Comparison of ENCODE assay signal across 16 cellular contexts in genomic region chr5:5418764-5419163, GRCh38. TPM values are rescaled to one million over a fixed set of nuclear protein-coding genes. Genes with fewer than 3 reads are reported as not detected.
DNase-seq lines count a peak whose midpoint lies in the region; ATAC-seq and TF ChIP-seq lines count a peak whose summit lies in the region.
"Had no signal": no experiment of that assay in that cellular context is flagged by ENCODE, and none has a peak within 500 bp of the region (broad histone marks: within the 10 kb centered on the region; RNA-seq: fewer than 3 reads in every experiment).

No MANE protein-coding gene starts in this region.

- no peak overlapping the region for H3T11ph ChIP-seq in H9 (ENCODE audit: low read length)

- no peak overlapping the region for H3K4ac ChIP-seq in H9 (ENCODE audit: low read depth, low read length)

- H3K27ac ChIP-seq in foreskin keratinocyte (no peak overlapping the region), H9 (ENCODE audit: insufficient read length, low read depth, low read length) (no peak overlapping the region)
- H3K27ac ChIP-seq: BLaER1, epithelial cell of prostate, left ventricle myocardium inferior, tibial artery had no signal

- peaks cover 4% of the 10 kb centered on the region for H3K79me1 ChIP-seq in H9 (ENCODE audit: insufficient read depth, low read depth, low read length, poor library complexity, severe bottlenecking)

- no peak overlapping the region for H2BK12ac ChIP-seq in H9 (ENCODE audit: insufficient read length, low read depth, low read length)

- no peaks in the 10 kb centered on the region for H3K4me1 ChIP-seq in foreskin keratinocyte
- H3K4me1 ChIP-seq in H9 (ENCODE audit: insufficient read depth, low read length), result peaks cover 6% of the 10 kb centered on the region; the same call in 1 of the 2 replicates

- peak overlapping the region; percentile 97 for H3K27ac Mint-ChIP-seq in chondrocyte (ENCODE audit: unreplicated experiment)
- H3K27ac Mint-ChIP-seq in H9, result peak overlapping the region in 1 of 3 experiments; percentile 62; a peak in 1 of 7 replicates
- H3K27ac Mint-ChIP-seq: activated naive CD8-positive, alpha-beta T cell treated with anti-CD3 and anti-CD28 coated beads, Interleukin-2, amount 10 ng/mL, durations not matched to agents 7 days and 5 days had no signal

- ATAC-seq in foreskin keratinocyte (no peak), HG03354 (IDR thresholded peaks at IDR 0.05; ENCODE audit: poor library complexity, severe bottlenecking, unreplicated experiment) (no peak)

- H3K9me3 Mint-ChIP-seq in chondrocyte (ENCODE audit: low read depth) (no peaks in the 10 kb centered on the region), H9 (no peaks in the 10 kb centered on the region; a peak in 2 of 5 replicates)
- H3K9me3 Mint-ChIP-seq: activated naive CD8-positive, alpha-beta T cell treated with anti-CD3 and anti-CD28 coated beads, Interleukin-2, amount 10 ng/mL, durations not matched to agents 7 days and 5 days had no signal

- H3K4me3 Mint-ChIP-seq in chondrocyte (ENCODE audit: unreplicated experiment) (peak overlapping the region; percentile 68), H9 (no peak overlapping the region)
- H3K4me3 Mint-ChIP-seq: activated naive CD8-positive, alpha-beta T cell treated with anti-CD3 and anti-CD28 coated beads, Interleukin-2, amount 10 ng/mL, durations not matched to agents 7 days and 5 days had no signal

- H4K5ac ChIP-seq in H9 (ENCODE audit: insufficient read length, low read depth, low read length), result no peak overlapping the region

- H4K8ac ChIP-seq in H9 (replicated peaks; ENCODE audit: insufficient read length, low read depth, low read length), result no peak overlapping the region

- H2BK5ac ChIP-seq in H9 (ENCODE audit: insufficient read length, low read length), result no peak overlapping the region

- peaks cover 9% of the 10 kb centered on the region for H3K79me2 ChIP-seq in H9 (ENCODE audit: insufficient read depth, low read length)

- H3K23ac ChIP-seq in H9 (ENCODE audit: insufficient read length, low read depth, low read length), result no peak overlapping the region

- H2BK20ac ChIP-seq in H9 (ENCODE audit: low read depth, low read length, poor library complexity, severe bottlenecking), result no peak overlapping the region

- no peaks in the 10 kb centered on the region for H4K20me1 ChIP-seq in H9 (ENCODE audit: control insufficient read depth, insufficient read depth, insufficient read length)

- H3K4me2 ChIP-seq in H9 (ENCODE audit: insufficient read depth, insufficient read length, low read length), result no peak overlapping the region

- no peak overlapping the region for H2AFZ ChIP-seq in H9 (ENCODE audit: low read length)

- no peak overlapping the region for H2BK15ac ChIP-seq in H9 (ENCODE audit: low read depth, low read length)

- DNase-seq in COLO668 (lab: John Stamatoyannopoulos, UW; ENCODE audit: unreplicated experiment) (peak; percentile 84), NCI-H146 (lab: John Stamatoyannopoulos, UW) (peak; percentile 38), NCI-H526 treated with DMSO at 0.1 percent for 48 hours (lab: John Stamatoyannopoulos, UW) (peak; percentile 20), chondrocyte (ENCODE audit: low spot score) (no peak), hepatic stellate cell (ENCODE audit: low spot score) (no peak), foreskin keratinocyte (no peak), H9 (no peak)
- DNase-seq: activated CD4-positive, CD25-positive, alpha-beta regulatory T cell; activated CD8-positive, alpha-beta memory T cell treated with anti-CD3 and anti-CD28 coated beads for 24 hours; activated naive CD8-positive, alpha-beta T cell treated with anti-CD3 and anti-CD28 coated beads, Interleukin-2, amount 10 ng/mL, durations not matched to agents 7 days and 5 days; left ventricle myocardium inferior; stimulated activated naive CD4-positive, alpha-beta T cell treated with Interleukin-2 at 50 U/mL for 16 hours; tibial artery had no signal

- no peak overlapping the region for H2BK120ac ChIP-seq in H9 (ENCODE audit: low read depth, low read length, poor library complexity, severe bottlenecking)

- no peak overlapping the region for H3K14ac ChIP-seq in H9 (ENCODE audit: insufficient read depth, low read length)

- peaks cover 50% of the 10 kb centered on the region for H3K4me1 Mint-ChIP-seq in chondrocyte (ENCODE audit: low read depth)
- peaks cover 21 to 28% of the 10 kb centered on the region in 2 experiments for H3K4me1 Mint-ChIP-seq in H9

- H3K9me3 ChIP-seq in H9 (ENCODE audit: control insufficient read depth, low read depth, low read length), result no peaks in the 10 kb centered on the region
- H3K9me3 ChIP-seq: BLaER1, left ventricle myocardium inferior, tibial artery had no signal

- H3K18ac ChIP-seq in H9 (ENCODE audit: insufficient read length, low read depth, low read length), result no peak overlapping the region

- H3K56ac ChIP-seq in H9 (ENCODE audit: insufficient read length, low read depth, low read length), result no peak overlapping the region

- H3K36me3 Mint-ChIP-seq in chondrocyte (ENCODE audit: low read depth) (no peaks in the 10 kb centered on the region), H9 (ENCODE audit: insufficient read depth in 1 of 3, low read depth in 3 of 3) (peaks cover 0 to 3% (median 0%) of the 10 kb centered on the region in 3 experiments; a peak in 2 of 7 replicates)

- no peak overlapping the region for H4K91ac ChIP-seq in H9 (ENCODE audit: insufficient read length, low read depth, low read length)

- WGBS in H9 (ENCODE audit: extremely low coverage, insufficient read length, low lambda C conversion rate), result no CpG with 5 or more reads among the region's 7 CpGs

- no peaks in the 10 kb centered on the region for H3K27me3 ChIP-seq in foreskin keratinocyte
- H3K27me3 ChIP-seq in H9 (ENCODE audit: insufficient read depth, low read length), result no peaks in the 10 kb centered on the region
- H3K27me3 ChIP-seq: BLaER1, tibial artery had no signal

- no peak overlapping the region for H2AK5ac ChIP-seq in H9 (ENCODE audit: insufficient read length, low read length)

- H3K27me3 Mint-ChIP-seq in chondrocyte (ENCODE audit: low read depth) (no peaks in the 10 kb centered on the region), H9 (ENCODE audit: low read depth) (no peaks in the 10 kb centered on the region; the same call in 1 of the 2 replicates)
- H3K27me3 Mint-ChIP-seq: activated naive CD8-positive, alpha-beta T cell treated with anti-CD3 and anti-CD28 coated beads, Interleukin-2, amount 10 ng/mL, durations not matched to agents 7 days and 5 days had no signal

- no peak overlapping the region for H3K9ac ChIP-seq in H9 (ENCODE audit: extremely low read depth, insufficient read length, low read length)
- H3K9ac ChIP-seq: BLaER1 had no signal

- peaks cover 14% of the 10 kb centered on the region for H3K23me2 ChIP-seq in H9 (ENCODE audit: insufficient read length, low read depth, low read length, poor library complexity, severe bottlenecking)

- TF ChIP-seq CTCF in chondrocyte (IDR thresholded peaks at IDR 0.05) (no peak), foreskin keratinocyte (conservative IDR thresholded peaks at IDR 0.05) (no peak), H9 (conservative IDR thresholded peaks at IDR 0.05) (no peak)

RNA-seq across cellular contexts. Expression of gene ICE1, which starts 3.7 kb away (rescaled TPM):
- total RNA-seq in chondrocyte (34.6 to 36.4 TPM (median 35.9 TPM) in 3 replicates), foreskin keratinocyte (26.7 and 28.2 TPM in 2 replicates), H9 (2021) (45.1 and 47.1 TPM in 2 replicates)
- 3.7 and 4.6 TPM in 2 replicates for polyA plus RNA-seq in foreskin keratinocyte

Comparison
In these comparisons a context has a peak if more than half of its experiments do, and no peak if none do; other contexts are left out.
1. DNase-seq: peak in COLO668 (single experiment), NCI-H146 (single experiment) and NCI-H526 treated with DMSO at 0.1 percent for 48 hours (single experiment); none in chondrocyte (single experiment), hepatic stellate cell (single experiment), foreskin keratinocyte (0 of 2) and H9 (single experiment).